1 cellular context compared by ENCODE assay signal in the genomic region with DNA sequence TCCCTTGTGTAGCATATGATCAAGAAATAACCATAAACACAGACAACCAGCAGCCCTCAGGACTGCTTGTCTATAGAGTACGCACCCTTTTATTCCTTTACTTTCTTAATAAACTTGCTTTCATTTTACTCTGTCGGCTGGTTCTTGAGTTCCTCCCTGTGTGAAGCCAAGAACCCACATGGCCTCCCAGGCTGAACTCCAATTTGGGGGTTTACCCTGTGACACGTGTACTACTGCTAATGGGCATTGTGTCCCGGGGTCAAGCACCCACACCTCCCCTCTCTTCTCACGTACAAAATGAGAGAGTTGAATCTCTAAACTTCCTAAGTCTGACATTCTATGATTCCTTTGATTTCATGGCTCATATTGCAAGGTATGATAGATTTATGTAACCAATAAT.
TF ChIP-seq lines count a peak whose summit lies in the region.

No MANE protein-coding gene starts in this region.

TF ChIP-seq in IMR-90, 13 proteins besides CTCF, POLR2A, EP300 and RAD21:
- TF ChIP-seq MAFK (IDR thresholded peaks at IDR 0.05; ENCODE audit: low read depth, low read length) (no peak), CHD1 (IDR thresholded peaks at IDR 0.05; ENCODE audit: low read depth, low read length) (no peak), RFX5 (IDR thresholded peaks at IDR 0.05; ENCODE audit: low read depth, low read length) (no peak), NFE2L2 (IDR thresholded peaks at IDR 0.05; ENCODE audit: low read depth, low read length) (no peak), USF2 (IDR thresholded peaks at IDR 0.05; ENCODE audit: low read depth, low read length) (no peak), RCOR1 (IDR thresholded peaks at IDR 0.05; ENCODE audit: insufficient replicate concordance, low read length) (no peak), FOS (IDR thresholded peaks at IDR 0.05; ENCODE audit: low read depth, low read length) (no peak), MXI1 (IDR thresholded peaks at IDR 0.05; ENCODE audit: borderline replicate concordance, low read depth, low read length) (no peak), BHLHE40 (IDR thresholded peaks at IDR 0.05; ENCODE audit: low read depth, low read length) (no peak), CEBPB (IDR thresholded peaks at IDR 0.05; ENCODE audit: low read depth, low read length) (no peak), SMC3 (IDR thresholded peaks at IDR 0.05; ENCODE audit: low read depth, low read length) (no peak), MAZ (IDR thresholded peaks at IDR 0.05; ENCODE audit: borderline replicate concordance, low read depth, low read length) (no peak)
- TF ChIP-seq, protein P1, sequence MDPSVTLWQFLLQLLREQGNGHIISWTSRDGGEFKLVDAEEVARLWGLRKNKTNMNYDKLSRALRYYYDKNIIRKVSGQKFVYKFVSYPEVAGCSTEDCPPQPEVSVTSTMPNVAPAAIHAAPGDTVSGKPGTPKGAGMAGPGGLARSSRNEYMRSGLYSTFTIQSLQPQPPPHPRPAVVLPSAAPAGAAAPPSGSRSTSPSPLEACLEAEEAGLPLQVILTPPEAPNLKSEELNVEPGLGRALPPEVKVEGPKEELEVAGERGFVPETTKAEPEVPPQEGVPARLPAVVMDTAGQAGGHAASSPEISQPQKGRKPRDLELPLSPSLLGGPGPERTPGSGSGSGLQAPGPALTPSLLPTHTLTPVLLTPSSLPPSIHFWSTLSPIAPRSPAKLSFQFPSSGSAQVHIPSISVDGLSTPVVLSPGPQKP (IDR thresholded peaks at IDR 0.05; ENCODE audit: borderline replicate concordance, low read depth, low read length) = no peak
TF ChIP-seq in IMR-90: peak in this region for 0.
